Comparison of ENCODE assay signal across 2 cellular contexts in genomic region chr11:450809-451451, GRCh38.
TF ChIP-seq lines count a peak whose summit lies in the region.

No MANE protein-coding gene starts in this region.

TF ChIP-seq in Ishikawa, 13 proteins besides CTCF, POLR2A, EP300 and RAD21:
- TF ChIP-seq REST (IDR thresholded peaks at IDR 0.05; ENCODE audit: low read depth): no peak
- TF ChIP-seq EGR1 (IDR thresholded peaks at IDR 0.05): no peak
- TF ChIP-seq TAF1 (IDR thresholded peaks at IDR 0.05; ENCODE audit: low read depth): no peak
- TF ChIP-seq YY1 (IDR thresholded peaks at IDR 0.05; ENCODE audit: low read depth): no peak
- no peak for TF ChIP-seq FOXM1 (IDR thresholded peaks at IDR 0.05; ENCODE audit: borderline replicate concordance, low read depth)
- 0 out of 2 replicates have a peak, but pooled peaks have one; percentile 5 for TF ChIP-seq TEAD4 (IDR thresholded peaks at IDR 0.05)
- no peak for TF ChIP-seq CREB1 (IDR thresholded peaks at IDR 0.05; ENCODE audit: low read depth)
- no peak for TF ChIP-seq CEBPB (IDR thresholded peaks at IDR 0.05)
- no peak for TF ChIP-seq ZBTB7A (IDR thresholded peaks at IDR 0.05; ENCODE audit: low read depth)
- no peak for TF ChIP-seq NFIC (IDR thresholded peaks at IDR 0.05)
- TF ChIP-seq TCF12 (IDR thresholded peaks at IDR 0.05; ENCODE audit: low read depth): no peak
- peak; percentile 84 for TF ChIP-seq MAX (IDR thresholded peaks at IDR 0.05)
- no peak for TF ChIP-seq USF1 (IDR thresholded peaks at IDR 0.05)

TF ChIP-seq in SK-N-SH, 30 proteins besides CTCF, POLR2A, EP300 and RAD21 (continued from another document):
- TF ChIP-seq GATA2 (CRISPR knock-in tag; IDR thresholded peaks at IDR 0.05) (peak; percentile 71), PBX3 (IDR thresholded peaks at IDR 0.05) (no peak), TCF12 (IDR thresholded peaks at IDR 0.05) (no peak), SIN3A (IDR thresholded peaks at IDR 0.05; ENCODE audit: borderline replicate concordance, low read depth, low read length) (0 out of 2 replicates have a peak, but pooled peaks have one; percentile 49), GABPA (IDR thresholded peaks at IDR 0.05; ENCODE audit: low read depth) (no peak), POLR2AphosphoS5 (IDR thresholded peaks at IDR 0.05; ENCODE audit: low read depth, low read length) (no peak), RFX5 (IDR thresholded peaks at IDR 0.05; ENCODE audit: low read length) (no peak), SMC3 (IDR thresholded peaks at IDR 0.05; ENCODE audit: low read depth, low read length) (peak; percentile 26; the same call in 1 of the 2 replicates), USF1 (IDR thresholded peaks at IDR 0.05; ENCODE audit: borderline replicate concordance, low read depth) (no peak), FOXJ3 (CRISPR knock-in tag; IDR thresholded peaks at IDR 0.05) (no peak), TEAD4 (IDR thresholded peaks at IDR 0.05; ENCODE audit: borderline replicate concordance, insufficient read depth) (no peak)
